ENCODE assay signal across 1 cellular context in the genomic region with DNA sequence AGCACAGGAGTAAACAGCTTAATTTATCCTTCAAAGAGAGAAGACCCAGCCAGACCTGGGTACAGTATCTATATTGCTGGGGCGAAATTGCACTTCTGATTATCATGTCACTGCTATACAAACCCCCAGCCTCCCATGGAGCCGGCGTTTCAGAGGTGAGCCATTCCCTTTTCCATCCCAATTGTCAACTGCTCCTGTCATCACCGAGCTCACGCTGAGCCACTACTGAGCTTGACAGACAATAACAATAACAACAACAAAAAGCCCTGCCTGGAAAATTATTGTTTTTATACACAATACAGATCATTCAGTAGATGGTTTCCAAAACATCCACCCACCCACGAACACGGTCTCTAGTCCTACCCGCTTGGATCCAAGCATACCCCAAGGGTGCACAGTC.
TF ChIP-seq lines count a peak whose summit lies in the region.

No MANE protein-coding gene starts in this region.

TF ChIP-seq in K562, 482 proteins besides CTCF, POLR2A, EP300 and RAD21 (continued from another document):
- TF ChIP-seq, protein P1, sequence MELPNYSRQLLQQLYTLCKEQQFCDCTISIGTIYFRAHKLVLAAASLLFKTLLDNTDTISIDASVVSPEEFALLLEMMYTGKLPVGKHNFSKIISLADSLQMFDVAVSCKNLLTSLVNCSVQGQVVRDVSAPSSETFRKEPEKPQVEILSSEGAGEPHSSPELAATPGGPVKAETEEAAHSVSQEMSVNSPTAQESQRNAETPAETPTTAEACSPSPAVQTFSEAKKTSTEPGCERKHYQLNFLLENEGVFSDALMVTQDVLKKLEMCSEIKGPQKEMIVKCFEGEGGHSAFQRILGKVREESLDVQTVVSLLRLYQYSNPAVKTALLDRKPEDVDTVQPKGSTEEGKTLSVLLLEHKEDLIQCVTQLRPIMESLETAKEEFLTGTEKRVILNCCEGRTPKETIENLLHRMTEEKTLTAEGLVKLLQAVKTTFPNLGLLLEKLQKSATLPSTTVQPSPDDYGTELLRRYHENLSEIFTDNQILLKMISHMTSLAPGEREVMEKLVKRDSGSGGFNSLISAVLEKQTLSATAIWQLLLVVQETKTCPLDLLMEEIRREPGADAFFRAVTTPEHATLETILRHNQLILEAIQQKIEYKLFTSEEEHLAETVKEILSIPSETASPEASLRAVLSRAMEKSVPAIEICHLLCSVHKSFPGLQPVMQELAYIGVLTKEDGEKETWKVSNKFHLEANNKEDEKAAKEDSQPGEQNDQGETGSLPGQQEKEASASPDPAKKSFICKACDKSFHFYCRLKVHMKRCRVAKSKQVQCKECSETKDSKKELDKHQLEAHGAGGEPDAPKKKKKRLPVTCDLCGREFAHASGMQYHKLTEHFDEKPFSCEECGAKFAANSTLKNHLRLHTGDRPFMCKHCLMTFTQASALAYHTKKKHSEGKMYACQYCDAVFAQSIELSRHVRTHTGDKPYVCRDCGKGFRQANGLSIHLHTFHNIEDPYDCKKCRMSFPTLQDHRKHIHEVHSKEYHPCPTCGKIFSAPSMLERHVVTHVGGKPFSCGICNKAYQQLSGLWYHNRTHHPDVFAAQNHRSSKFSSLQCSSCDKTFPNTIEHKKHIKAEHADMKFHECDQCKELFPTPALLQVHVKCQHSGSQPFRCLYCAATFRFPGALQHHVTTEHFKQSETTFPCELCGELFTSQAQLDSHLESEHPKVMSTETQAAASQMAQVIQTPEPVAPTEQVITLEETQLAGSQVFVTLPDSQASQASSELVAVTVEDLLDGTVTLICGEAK (IDR thresholded peaks at IDR 0.05), result no peak
- TF ChIP-seq, protein P1 (CRISPR knock-in tag; IDR thresholded peaks at IDR 0.05), result no peak
- TF ChIP-seq ZNF507 (tag; conservative IDR thresholded peaks at IDR 0.05), result no peak
- TF ChIP-seq ZNF124 (CRISPR knock-in tag; IDR thresholded peaks at IDR 0.05), result no peak
- TF ChIP-seq TRIM28 (IDR thresholded peaks at IDR 0.05), result no peak
TF ChIP-seq in K562: peak in this region for 0.
